ENCODE assay signal across 17 cellular contexts in genomic region chr2:164689020-164689419, GRCh38.
"Had no signal": no experiment of that assay in that cellular context is flagged by ENCODE, and none has a peak within 500 bp of the region (broad histone marks: within the 10 kb centered on the region; RNA-seq: fewer than 3 reads in every experiment).

No MANE protein-coding gene starts in this region.

- H3K27me3 Mint-ChIP-seq: activated CD4-positive, alpha-beta memory T cell treated with anti-CD3 and anti-CD28 coated beads, Interleukin-2, amount 10 ng/mL, durations not matched to agents 7 days and 5 days; activated CD4-positive, alpha-beta T cell treated with anti-CD3 and anti-CD28 coated beads for 36 hours; activated CD8-positive, alpha-beta memory T cell treated with anti-CD3 and anti-CD28 coated beads, Interleukin-2, amount 10 ng/mL, durations not matched to agents 7 days and 5 days; activated naive CD8-positive, alpha-beta T cell treated with anti-CD3 and anti-CD28 coated beads for 36 hours; dendritic cell treated with granulocyte-macrophage colony-stimulating factor and Interleukin-4, amounts not matched to agents 40 ng/mL and 50 ng/mL, for 4 days had no signal

- H3K4me1 ChIP-seq: gastrocnemius medialis, thyroid gland had no signal

- H3K27ac ChIP-seq: cardiac muscle cell, gastrocnemius medialis, thyroid gland, WERI-Rb-1 had no signal

- H3K36me3 ChIP-seq: gastrocnemius medialis had no signal

- H3K4me3 ChIP-seq: cardiac muscle cell, gastrocnemius medialis, thyroid gland had no signal

- H3K27me3 ChIP-seq: cardiac muscle cell, gastrocnemius medialis, thyroid gland had no signal

- H3K9me3 Mint-ChIP-seq: activated CD4-positive, alpha-beta memory T cell treated with anti-CD3 and anti-CD28 coated beads, Interleukin-2, amount 10 ng/mL, durations not matched to agents 7 days and 5 days; activated naive CD8-positive, alpha-beta T cell treated with anti-CD3 and anti-CD28 coated beads for 36 hours; dendritic cell treated with granulocyte-macrophage colony-stimulating factor and Interleukin-4, amounts not matched to agents 40 ng/mL and 50 ng/mL, for 4 days; neural crest cell had no signal

- H3K27ac Mint-ChIP-seq: activated CD4-positive, alpha-beta memory T cell treated with anti-CD3 and anti-CD28 coated beads, Interleukin-2, amount 10 ng/mL, durations not matched to agents 7 days and 5 days; activated CD4-positive, alpha-beta T cell treated with anti-CD3 and anti-CD28 coated beads for 36 hours; activated CD8-positive, alpha-beta memory T cell treated with anti-CD3 and anti-CD28 coated beads, Interleukin-2, amount 10 ng/mL, durations not matched to agents 7 days and 5 days; activated naive CD8-positive, alpha-beta T cell treated with anti-CD3 and anti-CD28 coated beads for 36 hours; dendritic cell treated with granulocyte-macrophage colony-stimulating factor and Interleukin-4, amounts not matched to agents 40 ng/mL and 50 ng/mL, for 4 days had no signal

- H3K9me3 ChIP-seq: gastrocnemius medialis, thyroid gland had no signal

- H3K4me1 Mint-ChIP-seq: activated CD4-positive, alpha-beta memory T cell treated with anti-CD3 and anti-CD28 coated beads, Interleukin-2, amount 10 ng/mL, durations not matched to agents 7 days and 5 days; activated CD4-positive, alpha-beta T cell treated with anti-CD3 and anti-CD28 coated beads for 36 hours; activated CD8-positive, alpha-beta memory T cell treated with anti-CD3 and anti-CD28 coated beads, Interleukin-2, amount 10 ng/mL, durations not matched to agents 7 days and 5 days; activated naive CD8-positive, alpha-beta T cell treated with anti-CD3 and anti-CD28 coated beads for 36 hours; neural crest cell had no signal

- DNase-seq: activated CD4-positive, alpha-beta memory T cell treated with anti-CD3 and anti-CD28 coated beads, Interleukin-2, amount 10 ng/mL, durations not matched to agents 7 days and 5 days; activated CD4-positive, alpha-beta T cell treated with anti-CD3 and anti-CD28 coated beads for 36 hours; activated CD8-positive, alpha-beta memory T cell treated with anti-CD3 and anti-CD28 coated beads, Interleukin-2, amount 10 ng/mL, durations not matched to agents 7 days and 5 days; activated naive CD8-positive, alpha-beta T cell treated with anti-CD3 and anti-CD28 coated beads for 36 hours; amniotic stem cell; effector CD8-positive, alpha-beta T cell; gastrocnemius medialis; head of caudate nucleus; left ventricle myocardium superior; stimulated activated CD4-positive, alpha-beta T cell treated with anti-CD3 and anti-CD28 coated beads, Interleukin-1b, Interleukin-23, amount 100 ng/mL, for 48 hours; stimulated activated CD8-positive, alpha-beta memory T cell treated with anti-CD3 and anti-CD28 coated beads, Interleukin-4, amount 100 ng/mL, for 48 hours; stimulated activated naive CD4-positive, alpha-beta T cell; thyroid gland; WERI-Rb-1 had no signal

- H3K4me3 Mint-ChIP-seq: activated CD4-positive, alpha-beta memory T cell treated with anti-CD3 and anti-CD28 coated beads, Interleukin-2, amount 10 ng/mL, durations not matched to agents 7 days and 5 days; activated CD4-positive, alpha-beta T cell treated with anti-CD3 and anti-CD28 coated beads for 36 hours; activated CD8-positive, alpha-beta memory T cell treated with anti-CD3 and anti-CD28 coated beads, Interleukin-2, amount 10 ng/mL, durations not matched to agents 7 days and 5 days; activated naive CD8-positive, alpha-beta T cell treated with anti-CD3 and anti-CD28 coated beads for 36 hours; dendritic cell treated with granulocyte-macrophage colony-stimulating factor and Interleukin-4, amounts not matched to agents 40 ng/mL and 50 ng/mL, for 4 days; neural crest cell had no signal

- H3K36me3 Mint-ChIP-seq: activated CD8-positive, alpha-beta memory T cell treated with anti-CD3 and anti-CD28 coated beads, Interleukin-2, amount 10 ng/mL, durations not matched to agents 7 days and 5 days; activated naive CD8-positive, alpha-beta T cell treated with anti-CD3 and anti-CD28 coated beads for 36 hours had no signal
